In genomic region chr5:143888912-143889311, GRCh38 we compare ENCODE assay signal across 14 cellular contexts.
DNase-seq lines count a peak whose midpoint lies in the region; ATAC-seq and TF ChIP-seq lines count a peak whose summit lies in the region.
"Had no signal": no experiment of that assay in that cellular context is flagged by ENCODE, and none has a peak within 500 bp of the region (broad histone marks: within the 10 kb centered on the region; RNA-seq: fewer than 3 reads in every experiment).

No MANE protein-coding gene starts in this region.

- H2AFZ ChIP-seq in GM23338, result peak overlapping the region; percentile 14; the same call in 1 of the 2 replicates

- no peaks in the 10 kb centered on the region for H3K36me3 Mint-ChIP-seq in GM23338 (ENCODE audit: low read depth)
- no peaks in the 10 kb centered on the region for H3K36me3 Mint-ChIP-seq in nephron (ENCODE audit: low read depth)

- H3K4me1 ChIP-seq in GM23338 (ENCODE audit: insufficient read depth), result peaks cover 5% of the 10 kb centered on the region
- H3K4me1 ChIP-seq in SJSA1 (replicated peaks), result peaks cover 25% of the 10 kb centered on the region
- H3K4me1 ChIP-seq in thyroid gland, result peaks cover 80 to 86% of the 10 kb centered on the region in 2 donors
- peaks cover 0 to 54% (median 0%) of the 10 kb centered on the region in 3 donors for H3K4me1 ChIP-seq in esophagus squamous epithelium

- TF ChIP-seq POLR2A in thyroid gland (IDR thresholded peaks at IDR 0.05) (no peak), esophagus squamous epithelium (IDR thresholded peaks at IDR 0.05) (no peak)

- peaks cover 15% of the 10 kb centered on the region for H3K4me1 Mint-ChIP-seq in GM23338
- H3K4me1 Mint-ChIP-seq in nephron, result peaks cover 70% of the 10 kb centered on the region

- H3K36me3 ChIP-seq in GM23338 (ENCODE audit: insufficient read depth) (no peaks in the 10 kb centered on the region), SJSA1 (no peaks in the 10 kb centered on the region), thyroid gland (no peaks in the 10 kb centered on the region), esophagus squamous epithelium (no peaks in the 10 kb centered on the region)
- H3K36me3 ChIP-seq: BE2C had no signal

- no peaks in the 10 kb centered on the region for H3F3A ChIP-seq in GM23338 (replicated peaks; ENCODE audit: low read depth)

- peaks cover 23% of the 10 kb centered on the region for H3K9me2 ChIP-seq in GM23338 (ENCODE audit: insufficient read depth)

- H3K27me3 ChIP-seq in GM23338 (ENCODE audit: insufficient read depth) (no peaks in the 10 kb centered on the region), SJSA1 (replicated peaks) (no peaks in the 10 kb centered on the region), thyroid gland (no peaks in the 10 kb centered on the region), esophagus squamous epithelium (no peaks in the 10 kb centered on the region)
- H3K27me3 ChIP-seq: BE2C had no signal

- no peaks in the 10 kb centered on the region for H4K20me1 ChIP-seq in GM23338 (replicated peaks; ENCODE audit: insufficient read depth)

- no peaks in the 10 kb centered on the region for H3K79me2 ChIP-seq in GM23338 (replicated peaks; ENCODE audit: insufficient read depth)

- intact Hi-C loops in thyroid gland (cut with DNase I) (no loop called here), esophagus squamous epithelium (cut with DNase I) (no loop called here)

- no peak overlapping the region for H3K4me3 Mint-ChIP-seq in GM23338
- H3K4me3 Mint-ChIP-seq in nephron, result no peak overlapping the region
- H3K4me3 Mint-ChIP-seq: CD4-positive, alpha-beta T cell; H9 had no signal

- no peaks in the 10 kb centered on the region for H3K9me3 Mint-ChIP-seq in GM23338
- H3K9me3 Mint-ChIP-seq in nephron, result no peaks in the 10 kb centered on the region
- H3K9me3 Mint-ChIP-seq: CD4-positive, alpha-beta T cell; H9 had no signal

- H3K4me3 ChIP-seq in GM23338, result no peak overlapping the region
- H3K4me3 ChIP-seq in SJSA1, result no peak overlapping the region
- no peak overlapping the region for H3K4me3 ChIP-seq in thyroid gland (replicated peaks in 1 of 3)
- H3K4me3 ChIP-seq in esophagus squamous epithelium, result no peak overlapping the region

- 43 to 53% methylated on average over 3 of the region's 3 CpGs for WGBS in thyroid gland, 2 donors
- WGBS in esophagus squamous epithelium, 2 donors, result 70 to 76% methylated on average over 3 of the region's 3 CpGs

- no peak overlapping the region for H3K4me2 ChIP-seq in GM23338

- ATAC-seq in GM23338, result no peak
- ATAC-seq: Panc1 had no signal

- peaks cover 4% of the 10 kb centered on the region for H3K27me3 Mint-ChIP-seq in GM23338 (ENCODE audit: insufficient read depth, low read depth, poor library complexity)
- no peaks in the 10 kb centered on the region for H3K27me3 Mint-ChIP-seq in nephron (ENCODE audit: low read depth)
- H3K27me3 Mint-ChIP-seq: CD4-positive, alpha-beta T cell had no signal

- H3K9me3 ChIP-seq in SJSA1 (replicated peaks), result no peaks in the 10 kb centered on the region
- no peaks in the 10 kb centered on the region for H3K9me3 ChIP-seq in thyroid gland
- no peaks in the 10 kb centered on the region for H3K9me3 ChIP-seq in esophagus squamous epithelium
- H3K9me3 ChIP-seq: BE2C had no signal

- no peak overlapping the region for H3K27ac ChIP-seq in GM23338 (ENCODE audit: low read depth)
- peak overlapping the region; percentile 75 for H3K27ac ChIP-seq in SJSA1
- peak overlapping the region; percentile 48 to 89 (median 85) for H3K27ac ChIP-seq in thyroid gland
- H3K27ac ChIP-seq in esophagus squamous epithelium, result no peak overlapping the region

- H3K27ac Mint-ChIP-seq in GM23338, result no peak overlapping the region
- peak overlapping the region; percentile 13 to 75 (median 59) for H3K27ac Mint-ChIP-seq in nephron
- H3K27ac Mint-ChIP-seq: CD4-positive, alpha-beta T cell had no signal

- no peak for DNase-seq in GM23338 (ENCODE audit: low spot score)
- DNase-seq in SJSA1 (ENCODE audit: low read depth in 1 of 2, low spot score in 2 of 2), result no peak
- no peak for DNase-seq in thyroid gland
- DNase-seq in GM19238 (ENCODE audit: insufficient read length, low spot score), result no peak
- no peak for DNase-seq in NCI-H2081 treated with DMSO at 0.1 percent for 48 hours (lab: John Stamatoyannopoulos, UW)
- no peak for DNase-seq in esophagus squamous epithelium (lab: John Stamatoyannopoulos, UW)
- DNase-seq: BE2C; CD4-positive, alpha-beta T cell; H9; NCI-H1417 treated with DMSO at 0.1 percent for 48 hours; NCI-H2029; NCI-H510A treated with DMSO at 0.1 percent for 48 hours had no signal

- TF ChIP-seq CTCF in GM23338 (conservative IDR thresholded peaks at IDR 0.05; ENCODE audit: low read depth in 2 of 2) (no peak), nephron (IDR thresholded peaks at IDR 0.05; ENCODE audit: unreplicated experiment in 3 of 3) (no peak), thyroid gland (IDR thresholded peaks at IDR 0.05) (no peak), esophagus squamous epithelium (IDR thresholded peaks at IDR 0.05) (no peak)

TF ChIP-seq in GM23338, 12 proteins besides CTCF, POLR2A, EP300 and RAD21 (continues in another document):
- no peak for TF ChIP-seq EZH2 (IDR thresholded peaks at IDR 0.05; ENCODE audit: low read depth, unreplicated experiment)
- no peak for TF ChIP-seq REST (IDR thresholded peaks at IDR 0.05; ENCODE audit: unreplicated experiment)
- no peak for TF ChIP-seq JUNB (IDR thresholded peaks at IDR 0.05; ENCODE audit: unreplicated experiment)
- no peak for TF ChIP-seq EZH2phosphoT487 (IDR thresholded peaks at IDR 0.05; ENCODE audit: unreplicated experiment)
- no peak for TF ChIP-seq NANOG (IDR thresholded peaks at IDR 0.05; ENCODE audit: borderline replicate concordance)
- TF ChIP-seq CREB1 (CRISPR knock-in tag; IDR thresholded peaks at IDR 0.05; ENCODE audit: low read depth), result no peak
- no peak for TF ChIP-seq ETS1 (IDR thresholded peaks at IDR 0.05)
- TF ChIP-seq ZNF331 (CRISPR knock-in tag; IDR thresholded peaks at IDR 0.05; ENCODE audit: low read depth), result no peak
- TF ChIP-seq ZNF114 (CRISPR knock-in tag; IDR thresholded peaks at IDR 0.05), result no peak
- no peak for TF ChIP-seq POLR2AphosphoS5 (IDR thresholded peaks at IDR 0.05; ENCODE audit: low read depth)
- TF ChIP-seq STAT1 (IDR thresholded peaks at IDR 0.05; ENCODE audit: unreplicated experiment), result no peak

Comparison
In these comparisons a context has a peak if more than half of its experiments do, and no peak if none do; other contexts are left out.
1. H3K27ac ChIP-seq: peak in SJSA1 (single experiment) and thyroid gland (3 of 3); none in GM23338 (single experiment) and esophagus squamous epithelium (0 of 4).